ENCODE assay signal across 15 cellular contexts in genomic region chr2:142716463-142717242, GRCh38.
DNase-seq lines count a peak whose midpoint lies in the region; ATAC-seq, FAIRE-seq and TF ChIP-seq lines count a peak whose summit lies in the region.
"Had no signal": no experiment of that assay in that cellular context is flagged by ENCODE, and none has a peak within 500 bp of the region (broad histone marks: within the 10 kb centered on the region; RNA-seq: fewer than 3 reads in every experiment).

No MANE protein-coding gene starts in this region.

- H3K27me3 ChIP-seq in cardiac muscle cell (no peaks in the 10 kb centered on the region), aorta (ENCODE audit: control insufficient read depth in 1 of 2, insufficient read depth in 2 of 2, low read length in 1 of 2) (no peaks in the 10 kb centered on the region)

- peaks cover 11% of the 10 kb centered on the region for H3K4me1 ChIP-seq in cardiac muscle cell (ENCODE audit: low read depth)
- H3K4me1 ChIP-seq in aorta (ENCODE audit: control insufficient read depth in 1 of 2, insufficient read depth in 2 of 2, low read length in 2 of 2), result peaks cover 0 to 6% of the 10 kb centered on the region in 2 donors
- H3K4me1 ChIP-seq in kidney (ENCODE audit: control insufficient read depth in 1 of 2, insufficient read depth in 1 of 2, low read depth in 1 of 2, low read length in 2 of 2), result no peaks in the 10 kb centered on the region

- ATAC-seq in left ventricle myocardium superior (no peak), aorta (ENCODE audit: low FRiP score) (no peak)
- ATAC-seq: left colon, natural killer cell had no signal

- no peak for TF ChIP-seq CTCF in cardiac muscle cell (IDR thresholded peaks at IDR 0.05; ENCODE audit: low read depth, low read length)
- no peak for TF ChIP-seq CTCF in coronary artery (IDR thresholded peaks at IDR 0.05)
- TF ChIP-seq CTCF in kidney (IDR thresholded peaks at IDR 0.05; ENCODE audit: borderline replicate concordance, extremely low read depth, insufficient read depth), result no peak

- no peak for FAIRE-seq in kidney (lab: Jason Lieb, UNC)
- FAIRE-seq: small intestine had no signal

- intact Hi-C loops in left ventricle myocardium superior (cut with micrococcal nuclease) (no loop called here), aorta (cut with DNase I) (no loop called here), kidney (cut with DNase I) (no loop called here)

- H3K4me3 ChIP-seq in cardiac muscle cell (no peak overlapping the region), coronary artery (peak overlapping the region; percentile 2), aorta (ENCODE audit: low read length in 2 of 2) (no peak overlapping the region), kidney (ENCODE audit: low read length in 2 of 2) (no peak overlapping the region)

- H3K27ac ChIP-seq in cardiac muscle cell (no peak overlapping the region), coronary artery (peak overlapping the region in 1 of 2 donors; percentile 8), aorta (ENCODE audit: low read depth in 1 of 2, low read length in 2 of 2) (no peak overlapping the region), kidney (ENCODE audit: low read depth in 2 of 2, low read length in 2 of 2) (no peak overlapping the region)

- H3K9me3 ChIP-seq in cardiac muscle cell (ENCODE audit: low read depth), result no peaks in the 10 kb centered on the region
- H3K9me3 ChIP-seq in aorta (ENCODE audit: control insufficient read depth, low read length), result no peaks in the 10 kb centered on the region
- no peaks in the 10 kb centered on the region for H3K9me3 ChIP-seq in kidney (ENCODE audit: control insufficient read depth in 1 of 2, low read length in 2 of 2)

- H3K36me3 ChIP-seq in cardiac muscle cell (no peaks in the 10 kb centered on the region), aorta (ENCODE audit: control insufficient read depth in 1 of 2, insufficient read depth in 2 of 2, low read length in 1 of 2) (no peaks in the 10 kb centered on the region), kidney (ENCODE audit: control insufficient read depth in 1 of 2, insufficient read depth in 2 of 2, low read length in 2 of 2) (no peaks in the 10 kb centered on the region)

- WGBS in aorta, 2 donors, result 32 to 39% methylated on average over 6 of the region's 6 CpGs

- H3K9ac ChIP-seq in kidney (ENCODE audit: low read length in 2 of 2), result no peak overlapping the region

- DNase-seq in cardiac muscle cell (ENCODE audit: low read depth in 1 of 2, low spot score in 1 of 2) (peak; percentile 22 to 35), left ventricle myocardium superior (no peak), coronary artery (ENCODE audit: low spot score) (no peak), left kidney (ENCODE audit: low read depth, low spot score) (peak; percentile 23), aorta (peak; percentile 75 to 83), NCI-H2196 (lab: John Stamatoyannopoulos, UW; ENCODE audit: unreplicated experiment) (no peak), kidney (no peak), NCI-H1417 treated with DMSO at 0.1 percent for 48 hours (lab: John Stamatoyannopoulos, UW) (no peak)
- DNase-seq: activated CD4-positive, alpha-beta T cell treated with anti-CD3 and anti-CD28 coated beads, Interleukin-2, amount 50 U/mL, for 1 hour; Caco-2; left colon; natural killer cell; NCI-H1105; NCI-H524 treated with DMSO at 0.1 percent for 48 hours; small intestine had no signal

Comparison
In these comparisons a context has a peak if more than half of its experiments do, and no peak if none do; other contexts are left out.
1. DNase-seq: peak in cardiac muscle cell (2 of 2), left kidney (single experiment) and aorta (2 of 2); none in left ventricle myocardium superior (single experiment), coronary artery (single experiment), NCI-H2196 (single experiment), kidney (single experiment) and NCI-H1417 treated with DMSO at 0.1 percent for 48 hours (single experiment).